Comparison of ENCODE assay signal across 9 cellular contexts in genomic region chr11:72038491-72038890, GRCh38. TPM values are rescaled to one million over a fixed set of nuclear protein-coding genes. Genes with fewer than 3 reads are reported as not detected.
A peak's percentile ranks its signal among the peaks of the same experiment; 100 is the strongest.
DNase-seq lines count a peak whose midpoint lies in the region; ATAC-seq and TF ChIP-seq lines count a peak whose summit lies in the region.
"Had no signal": no experiment of that assay in that cellular context is flagged by ENCODE, and none has a peak within 500 bp of the region (broad histone marks: within the 10 kb centered on the region; RNA-seq: fewer than 3 reads in every experiment).

No MANE protein-coding gene starts in this region.

- H4K20me1 ChIP-seq in KMS-11 (ENCODE audit: insufficient read depth): no peaks in the 10 kb centered on the region

- DNase-seq in brain microvascular endothelial cell: peak; percentile 18
- DNase-seq in SW480 (ENCODE audit: low spot score): no peak
- DNase-seq in NCI-H2107 (lab: John Stamatoyannopoulos, UW): no peak

- peak overlapping the region; percentile 78; the same call in 1 of the 2 replicates for H3K9ac ChIP-seq in KMS-11

- H2AFZ ChIP-seq in KMS-11 (ENCODE audit: low read depth): no peak overlapping the region

- WGBS in thymus: 62% methylated on average over 2 of the region's 2 CpGs

- H3K4me3 ChIP-seq in KMS-11 (IDR thresholded peaks at IDR 0.05; ENCODE audit: insufficient read depth, low read depth, low read length) (no peak overlapping the region), brain microvascular endothelial cell (ENCODE audit: low read depth, low read length) (peak overlapping the region; percentile 74), thymus (ENCODE audit: low read length) (peak overlapping the region; percentile 61)
- H3K4me3 ChIP-seq: K562 had no signal

- no peak for TF ChIP-seq CTCF in KMS-11 (conservative IDR thresholded peaks at IDR 0.05; ENCODE audit: low read depth, low read length)
- TF ChIP-seq CTCF in brain microvascular endothelial cell (IDR thresholded peaks at IDR 0.05; ENCODE audit: low read depth, low read length, missing control alignments): no peak

- no peaks in the 10 kb centered on the region for H3K9me3 ChIP-seq in thymus (ENCODE audit: control insufficient read depth)

- no peaks in the 10 kb centered on the region for H3K27me3 ChIP-seq in KMS-11 (ENCODE audit: insufficient read depth, low read depth)
- H3K27me3 ChIP-seq in brain microvascular endothelial cell (replicated peaks): no peaks in the 10 kb centered on the region
- no peaks in the 10 kb centered on the region for H3K27me3 ChIP-seq in layer of hippocampus (ENCODE audit: control insufficient read depth, insufficient read depth, low read length)
- no peaks in the 10 kb centered on the region for H3K27me3 ChIP-seq in thymus (ENCODE audit: control insufficient read depth, insufficient read depth)

- peaks cover 8% of the 10 kb centered on the region for H3K36me3 ChIP-seq in KMS-11 (ENCODE audit: insufficient read depth)
- H3K36me3 ChIP-seq in brain microvascular endothelial cell (replicated peaks): peaks cover 11% of the 10 kb centered on the region
- peaks cover 20% of the 10 kb centered on the region for H3K36me3 ChIP-seq in thymus (ENCODE audit: control insufficient read depth, insufficient read depth)

- peaks cover 61% of the 10 kb centered on the region for H3K4me1 ChIP-seq in KMS-11 (ENCODE audit: low read depth, poor library complexity, severe bottlenecking)
- peaks cover 42% of the 10 kb centered on the region for H3K4me1 ChIP-seq in thymus (ENCODE audit: control insufficient read depth, insufficient read depth, low read length)

- in situ Hi-C loops in brain microvascular endothelial cell (cut with HindIII; ENCODE audit: low pct_ligation_motif_present, low sequenced_read_pairs): no loop called here

- ATAC-seq in GM19324 (IDR thresholded peaks at IDR 0.05; ENCODE audit: low FRiP score, unreplicated experiment) (no peak), HG02852 (IDR thresholded peaks at IDR 0.05; ENCODE audit: unreplicated experiment) (no peak)
- ATAC-seq: K562 had no signal

- H3K4me2 ChIP-seq in KMS-11: peak overlapping the region; percentile 100

- H3K27ac ChIP-seq in KMS-11 (peak overlapping the region; percentile 89), brain microvascular endothelial cell (no peak overlapping the region), layer of hippocampus (ENCODE audit: low read depth, low read length) (peak overlapping the region; percentile 97), thymus (ENCODE audit: low read depth) (peak overlapping the region; percentile 100)

- peaks cover 91% of the 10 kb centered on the region for H3K79me2 ChIP-seq in KMS-11 (ENCODE audit: insufficient read depth, low read depth)

RNA-seq across cellular contexts. Expression of gene IL18BP, which starts 39.8 kb away (rescaled TPM):
- 10.8 TPM for polyA plus RNA-seq in thymus

RNA-seq across cellular contexts. Expression of gene NUMA1, which starts 41.9 kb away (rescaled TPM):
- 210 TPM for polyA plus RNA-seq in thymus

RNA-seq across cellular contexts. Expression of gene LRRC51, which starts 42.2 kb away (rescaled TPM):
- polyA plus RNA-seq in thymus: 5.3 TPM
